In genomic region chr11:69674886-69675714, GRCh38 we compare ENCODE assay signal across 8 cellular contexts. TPM values are rescaled to one million over a fixed set of nuclear protein-coding genes. Genes with fewer than 3 reads are reported as not detected.
DNase-seq lines count a peak whose midpoint lies in the region; ATAC-seq and TF ChIP-seq lines count a peak whose summit lies in the region.

Gene LTO1 (minus strand): TSS chr11:69675353. CDS start chr11:69675239, 114 bp downstream.

- H3K27me3 Mint-ChIP-seq in Calu3 (ENCODE audit: unreplicated experiment): no peaks in the 10 kb centered on the region

- intact Hi-C loops in Calu3 (cut with micrococcal nuclease; ENCODE audit: unreplicated experiment): no loop called here

- CTCF ChIA-PET in Calu3 (lab: Charles Lee): interaction anchor here (0.6 to 1.6 kb wide), 7 partner anchors 9 to 639 kb away, joined by 3 to 6 read pairs (median 4); no protein-coding TSS in a partner anchor

- no TSS peak for BruUV-seq in Calu3 (replicated peaks; lab: Mats Ljungman, UMichigan)

- peak; percentile 76 for ATAC-seq in GM21447 (IDR thresholded peaks at IDR 0.05; ENCODE audit: unreplicated experiment)

- TF ChIP-seq CTCF in Calu3 (IDR thresholded peaks at IDR 0.05; ENCODE audit: unreplicated experiment): no peak

- DNase-seq in Calu3: peak; percentile 97
- peak; percentile 99 for DNase-seq in HuH-7.5 (ENCODE audit: low spot score)
- peak; percentile 100 for DNase-seq in OCI-M1 (lab: John Stamatoyannopoulos, UW)
- peak; percentile 91 for DNase-seq in activated T-cell treated with anti-CD3 and anti-CD28 coated beads for 24 hours (ENCODE audit: low read depth)
- peak; percentile 93 for DNase-seq in epidermal melanocyte (ENCODE audit: insufficient read length, low spot score)
- peak; percentile 91 for DNase-seq in middle frontal gyrus (ENCODE audit: extremely low spot score, low spot score)
- peak; percentile 88 to 92 for DNase-seq in stimulated activated CD8-positive, alpha-beta memory T cell treated with anti-CD3 and anti-CD28 coated beads, Interleukin-2, amount 100 ng/mL, for 1 hour (ENCODE audit: low read depth in 2 of 2)

- H3K9me3 Mint-ChIP-seq in Calu3 (ENCODE audit: low read depth, unreplicated experiment): no peaks in the 10 kb centered on the region

- H3K36me3 Mint-ChIP-seq in Calu3 (ENCODE audit: insufficient read depth, unreplicated experiment): peaks cover 39% of the 10 kb centered on the region

- peaks cover 22% of the 10 kb centered on the region for H3K4me1 Mint-ChIP-seq in Calu3 (ENCODE audit: low read depth, unreplicated experiment)

- peak within 1 kb of the TSS; percentile 86 for H3K4me3 Mint-ChIP-seq in Calu3 (ENCODE audit: low read depth, unreplicated experiment)

- H3K27ac Mint-ChIP-seq in Calu3 (ENCODE audit: unreplicated experiment): peak within 1 kb of the TSS; percentile 88

RNA-seq across cellular contexts. Expression of gene LTO1, which starts in this region (rescaled TPM):
- total RNA-seq in Calu3 (2022): 34.1 and 36.7 TPM in 2 replicates

Comparison
In these comparisons a context has a peak if more than half of its experiments do, and no peak if none do; other contexts are left out.
1. Peak in every context shown above with its lines: DNase-seq and ATAC-seq.